Comparison of ENCODE assay signal across 26 cellular contexts in genomic region chr18:6955304-6955703, GRCh38.
"Had no signal": no experiment of that assay in that cellular context is flagged by ENCODE, and none has a peak within 500 bp of the region (broad histone marks: within the 10 kb centered on the region; RNA-seq: fewer than 3 reads in every experiment).

No MANE protein-coding gene starts in this region.

- H3K9ac ChIP-seq: neural progenitor cell had no signal

- H3K4me1 Mint-ChIP-seq: naive B cell; stimulated activated effector memory CD8-positive, alpha-beta T cell treated with anti-CD3 and anti-CD28 coated beads, Interleukin-12 subunit alpha, Interleukin-12 subunit beta, amount 100 ng/mL, for 72 hours had no signal

- H3K4me3 ChIP-seq: neural progenitor cell, ovary, psoas muscle, right lobe of liver, sigmoid colon, stomach, thoracic aorta, thyroid gland, tibial nerve, upper lobe of left lung, vagina had no signal

- H3K36me3 ChIP-seq: ovary, right lobe of liver, sigmoid colon, stomach, thoracic aorta, tibial nerve, upper lobe of left lung, vagina had no signal

- H3K27me3 Mint-ChIP-seq: naive B cell; natural killer cell treated with Interleukin-12 subunit alpha and Interleukin-12 subunit beta and Interleukin-15 and Interleukin-18, amount 100 ng/mL, for 72 hours; stimulated activated naive B cell treated with anti-CD40 and anti-IgM and Interleukin-4, amounts not matched to agents 10 μg/mL and 1 μg/mL and 100 μg/mL, for 72 hours; stimulated activated naive CD8-positive, alpha-beta T cell treated with anti-CD3 and anti-CD28 coated beads, Interleukin-15, Interleukin-2, amounts not matched to agents 100 ng/mL and 50 ng/mL, for 24 hours had no signal

- H3K4me1 ChIP-seq: psoas muscle, right lobe of liver, sigmoid colon, thyroid gland, tibial nerve, upper lobe of left lung, vagina had no signal

- H3K4me2 ChIP-seq: neural progenitor cell had no signal

- H3K27ac Mint-ChIP-seq: naive B cell; naive thymus-derived CD8-positive, alpha-beta T cell; natural killer cell treated with Interleukin-12 subunit alpha and Interleukin-12 subunit beta and Interleukin-15 and Interleukin-18, amount 100 ng/mL, for 72 hours; stimulated activated effector memory CD8-positive, alpha-beta T cell treated with anti-CD3 and anti-CD28 coated beads, Interleukin-12 subunit alpha, Interleukin-12 subunit beta, amount 100 ng/mL, for 72 hours; stimulated activated naive B cell treated with anti-CD40 and anti-IgM and Interleukin-4, amounts not matched to agents 10 μg/mL and 1 μg/mL and 100 μg/mL, for 72 hours; stimulated activated naive CD8-positive, alpha-beta T cell treated with anti-CD3 and anti-CD28 coated beads, Interleukin-15, Interleukin-2, amounts not matched to agents 100 ng/mL and 50 ng/mL, for 24 hours had no signal

- H3K4me3 Mint-ChIP-seq: naive thymus-derived CD8-positive, alpha-beta T cell; natural killer cell treated with Interleukin-12 subunit alpha and Interleukin-12 subunit beta and Interleukin-15 and Interleukin-18, amount 100 ng/mL, for 72 hours; neural progenitor cell; stimulated activated effector memory CD8-positive, alpha-beta T cell treated with anti-CD3 and anti-CD28 coated beads, Interleukin-12 subunit alpha, Interleukin-12 subunit beta, amount 100 ng/mL, for 72 hours; stimulated activated naive B cell treated with anti-CD40 and anti-IgM and Interleukin-4, amounts not matched to agents 10 μg/mL and 1 μg/mL and 100 μg/mL, for 72 hours; stimulated activated naive CD8-positive, alpha-beta T cell treated with anti-CD3 and anti-CD28 coated beads, Interleukin-15, Interleukin-2, amounts not matched to agents 100 ng/mL and 50 ng/mL, for 24 hours had no signal

- H3K36me3 Mint-ChIP-seq: naive B cell; naive thymus-derived CD8-positive, alpha-beta T cell; natural killer cell treated with Interleukin-12 subunit alpha and Interleukin-12 subunit beta and Interleukin-15 and Interleukin-18, amount 100 ng/mL, for 72 hours; stimulated activated effector memory CD8-positive, alpha-beta T cell treated with anti-CD3 and anti-CD28 coated beads, Interleukin-12 subunit alpha, Interleukin-12 subunit beta, amount 100 ng/mL, for 72 hours; stimulated activated naive B cell treated with anti-CD40 and anti-IgM and Interleukin-4, amounts not matched to agents 10 μg/mL and 1 μg/mL and 100 μg/mL, for 72 hours had no signal

- DNase-seq: naive B cell; naive thymus-derived CD8-positive, alpha-beta T cell; occipital lobe; ovary; psoas muscle; right cardiac atrium; right lobe of liver; sigmoid colon; small intestine; stimulated activated CD4-positive, alpha-beta T cell treated with anti-CD3 and anti-CD28 coated beads, Interleukin-15, amount 100 ng/mL, for 24 hours; stimulated activated CD4-positive, alpha-beta T cell treated with anti-CD3 and anti-CD28 coated beads, Interleukin-2, amount 100 ng/mL, for 24 hours; stimulated activated CD4-positive, alpha-beta T cell treated with anti-CD3 and anti-CD28 coated beads, Interleukin-2, amount 100 ng/mL, for 48 hours; stimulated activated CD4-positive, alpha-beta T cell treated with anti-CD3 and anti-CD28 coated beads, Interleukin-4, amount 100 ng/mL, for 24 hours; stimulated activated naive B cell treated with anti-CD40 and anti-IgM and Interleukin-4, amounts not matched to agents 10 μg/mL and 1 μg/mL and 100 μg/mL, for 72 hours; stimulated activated naive CD4-positive, alpha-beta T cell treated with Interleukin-2 at 50 U/mL for 16 hours; stomach; thyroid gland; trophoblast cell had no signal

- H3K9me3 ChIP-seq: ovary, right lobe of liver, sigmoid colon, thoracic aorta, thyroid gland, tibial nerve, upper lobe of left lung had no signal

- H3K27ac ChIP-seq: neural progenitor cell, ovary, psoas muscle, right lobe of liver, sigmoid colon, stomach, thoracic aorta, thyroid gland, tibial nerve, upper lobe of left lung, vagina had no signal

- H3K27me3 ChIP-seq: neural progenitor cell, ovary, right lobe of liver, sigmoid colon, stomach, thyroid gland, tibial nerve, upper lobe of left lung, vagina had no signal
